Comparison of ENCODE assay signal across 8 cellular contexts in the genomic region with DNA sequence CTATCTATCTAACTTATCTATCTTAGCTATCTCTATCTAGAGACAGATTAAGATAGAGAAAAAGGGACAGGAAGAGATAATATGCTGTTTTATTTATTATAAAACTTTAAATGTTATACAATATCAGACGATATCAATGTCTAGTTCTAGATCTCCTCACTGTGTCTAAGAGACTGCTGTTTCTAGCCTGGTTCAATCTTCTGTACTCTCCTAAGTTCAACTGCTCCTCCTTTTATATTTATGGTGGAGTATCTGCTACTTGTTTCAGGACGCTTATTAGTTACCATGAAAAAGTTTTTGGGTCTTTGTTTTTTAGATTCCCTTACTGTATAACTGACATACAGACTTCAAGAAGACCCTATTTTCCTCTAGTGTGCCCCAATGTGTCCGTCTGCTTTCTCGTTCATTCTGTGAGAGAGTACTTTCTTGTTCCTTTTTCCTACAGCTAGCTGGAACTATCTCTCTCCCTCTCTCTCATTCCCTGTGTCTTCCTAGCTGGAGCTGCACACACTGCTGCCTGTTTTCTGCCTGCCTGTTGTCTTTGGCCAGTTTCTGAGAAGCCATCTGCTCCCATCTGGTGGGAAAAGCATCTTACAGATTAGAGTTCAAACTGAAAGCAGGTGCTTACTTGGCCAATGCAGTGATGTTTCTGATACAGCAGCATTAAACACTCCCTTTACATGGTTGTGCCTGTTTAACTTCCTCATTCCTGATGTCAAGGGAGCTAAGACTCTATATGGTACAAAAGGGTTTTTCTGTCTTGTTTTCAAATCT. TPM values are rescaled to one million over a fixed set of nuclear protein-coding genes. Genes with fewer than 3 reads are reported as not detected.
A peak's percentile ranks its signal among the peaks of the same experiment; 100 is the strongest.
DNase-seq lines count a peak whose midpoint lies in the region; ATAC-seq and TF ChIP-seq lines count a peak whose summit lies in the region.

No MANE protein-coding gene starts in this region.

- intact Hi-C loops in mucosa of descending colon (cut with DNase I, micrococcal nuclease) (loop anchor here in 1 of 2 donors (10.0 kb wide), 1 partner anchor 627 kb away; no protein-coding TSS in a partner anchor), lower leg skin (cut with DNase I; ENCODE audit: low total_unique reads) (no loop called here)

- no peaks in the 10 kb centered on the region for H3K9me3 ChIP-seq in mucosa of descending colon

- peaks cover 21% of the 10 kb centered on the region for H3K4me1 Mint-ChIP-seq in stimulated activated naive CD8-positive, alpha-beta T cell treated with anti-CD3 and anti-CD28 coated beads, Interleukin-15, Interleukin-2, amounts not matched to agents 100 ng/mL and 50 ng/mL, for 24 hours (ENCODE audit: low read depth)

- TF ChIP-seq CTCF in mucosa of descending colon (IDR thresholded peaks at IDR 0.05) (no peak), lower leg skin (IDR thresholded peaks at IDR 0.05) (no peak)

- no peak overlapping the region for H3K4me3 ChIP-seq in mucosa of descending colon
- no peak overlapping the region for H3K4me3 ChIP-seq in lower leg skin (ENCODE audit: low read depth, poor library complexity, severe bottlenecking)

- H3K4me1 ChIP-seq in mucosa of descending colon (ENCODE audit: low read depth) = no peaks in the 10 kb centered on the region

- no peak overlapping the region for H3K27ac Mint-ChIP-seq in stimulated activated naive CD8-positive, alpha-beta T cell treated with anti-CD3 and anti-CD28 coated beads, Interleukin-15, Interleukin-2, amounts not matched to agents 100 ng/mL and 50 ng/mL, for 24 hours

- WGBS in lower leg skin, 2 donors = 32 to 37% methylated on average over 4 of the region's 4 CpGs

- H3K4me3 Mint-ChIP-seq in stimulated activated naive CD8-positive, alpha-beta T cell treated with anti-CD3 and anti-CD28 coated beads, Interleukin-15, Interleukin-2, amounts not matched to agents 100 ng/mL and 50 ng/mL, for 24 hours = peak overlapping the region; percentile 64

- H3K27me3 Mint-ChIP-seq in stimulated activated naive CD8-positive, alpha-beta T cell treated with anti-CD3 and anti-CD28 coated beads, Interleukin-15, Interleukin-2, amounts not matched to agents 100 ng/mL and 50 ng/mL, for 24 hours = no peaks in the 10 kb centered on the region

- H3K36me3 ChIP-seq in mucosa of descending colon (ENCODE audit: low read depth) = no peaks in the 10 kb centered on the region

- TF ChIP-seq POLR2A in lower leg skin (IDR thresholded peaks at IDR 0.05) = no peak

- no peaks in the 10 kb centered on the region for H3K36me3 Mint-ChIP-seq in stimulated activated naive CD8-positive, alpha-beta T cell treated with anti-CD3 and anti-CD28 coated beads, Interleukin-15, Interleukin-2, amounts not matched to agents 100 ng/mL and 50 ng/mL, for 24 hours (ENCODE audit: low read depth)

- ATAC-seq in stimulated activated naive CD8-positive, alpha-beta T cell treated with anti-CD3 and anti-CD28 coated beads, Interleukin-15, Interleukin-2, amounts not matched to agents 100 U/mL and 50 U/mL, for 24 hours = no peak
- ATAC-seq in HG03159 (IDR thresholded peaks at IDR 0.05; ENCODE audit: unreplicated experiment) = peak; percentile 45
- ATAC-seq in mucosa of descending colon = peak; percentile 74

- no peaks in the 10 kb centered on the region for H3K9me3 Mint-ChIP-seq in stimulated activated naive CD8-positive, alpha-beta T cell treated with anti-CD3 and anti-CD28 coated beads, Interleukin-15, Interleukin-2, amounts not matched to agents 100 ng/mL and 50 ng/mL, for 24 hours

- no peak for DNase-seq in stimulated activated naive CD8-positive, alpha-beta T cell treated with anti-CD3 and anti-CD28 coated beads, Interleukin-15, Interleukin-2, amounts not matched to agents 100 U/mL and 50 U/mL, for 24 hours
- DNase-seq in SK-N-DZ (ENCODE audit: low spot score) (peak; percentile 66), mucosa of descending colon (peak in 1 of 3 donors; percentile 7), HuH-7.5 (ENCODE audit: low spot score) (no peak), GM19238 (ENCODE audit: insufficient read length, low spot score) (no peak), lower leg skin (ENCODE audit: low spot score in 2 of 2) (no peak)

RNA-seq across cellular contexts. Expression of a gene that starts 49.4 kb away (rescaled TPM):
- 6.1 and 10.7 TPM in 2 replicates for polyA plus RNA-seq in SK-N-DZ (2014; cell fraction: cytosol; rRNA removed)
- polyA plus RNA-seq in SK-N-DZ (2014; cell fraction: nucleus; rRNA removed) = 3.8 and 8.4 TPM in 2 replicates
- total RNA-seq in mucosa of descending colon (10 to 100 TPM; 55.3 to 88.3 (median 73.4) TPM), lower leg skin (100 to 1,000 TPM in 3 of 4 donors, 10 to 100 TPM in 1; 94.9 to 253 (median 143) TPM)
